Comparison of ENCODE assay signal across 8 cellular contexts in genomic region chr1:85577421-85578320, GRCh38. TPM values are rescaled to one million over a fixed set of nuclear protein-coding genes. Genes with fewer than 3 reads are reported as not detected.
DNase-seq lines count a peak whose midpoint lies in the region; ATAC-seq and TF ChIP-seq lines count a peak whose summit lies in the region.

No MANE protein-coding gene starts in this region.

- DNase-seq in A172 (ENCODE audit: low spot score): peak; percentile 56
- no peak for DNase-seq in WERI-Rb-1
- peak; percentile 66 for DNase-seq in fibroblast of the conjunctiva (ENCODE audit: low read depth)
- DNase-seq in osteoblast (ENCODE audit: insufficient read length, low spot score, missing footprints): peak; percentile 87
- DNase-seq in NCI-H146 treated with DMSO at 0.1 percent for 48 hours (lab: John Stamatoyannopoulos, UW; ENCODE audit: unreplicated experiment): no peak
- no peak for DNase-seq in Karpas-422

- H3K79me2 ChIP-seq in osteoblast (ENCODE audit: insufficient read depth, low read length) (peaks cover 71% of the 10 kb centered on the region), Karpas-422 (ENCODE audit: low read length) (no peaks in the 10 kb centered on the region)

- TF ChIP-seq CTCF in WERI-Rb-1 (IDR thresholded peaks at IDR 0.05; ENCODE audit: low read depth, low read length) (no peak), osteoblast (IDR thresholded peaks at IDR 0.05; ENCODE audit: extremely low read depth, low read depth, low read length) (no peak)

- H3K4me2 ChIP-seq in osteoblast (ENCODE audit: insufficient read depth, low read length) (peak overlapping the region; percentile 89), Karpas-422 (ENCODE audit: low read depth, low read length, poor library complexity, severe bottlenecking) (no peak overlapping the region)

- no peaks in the 10 kb centered on the region for H3K9me3 ChIP-seq in WERI-Rb-1 (ENCODE audit: severe bottlenecking)
- H3K9me3 ChIP-seq in osteoblast (ENCODE audit: low read depth, low read length): no peaks in the 10 kb centered on the region
- H3K9me3 ChIP-seq in Karpas-422 (ENCODE audit: low read length): no peaks in the 10 kb centered on the region

- H3K9me2 ChIP-seq in Karpas-422 (replicated peaks; ENCODE audit: insufficient read depth, low read length): no peaks in the 10 kb centered on the region

- H3K4me3 ChIP-seq in WERI-Rb-1 (ENCODE audit: low read depth, low read length): peak overlapping the region; percentile 67
- peak overlapping the region; percentile 88 for H3K4me3 ChIP-seq in osteoblast (ENCODE audit: insufficient read depth, low read length)
- H3K4me3 ChIP-seq in Karpas-422 (ENCODE audit: low read length): no peak overlapping the region

- H4K20me1 ChIP-seq in osteoblast (ENCODE audit: insufficient read depth, low read length): peaks cover 36% of the 10 kb centered on the region
- H4K20me1 ChIP-seq in Karpas-422 (ENCODE audit: insufficient read depth, low read depth, low read length): no peaks in the 10 kb centered on the region

- H3K4me1 ChIP-seq in osteoblast (ENCODE audit: insufficient read depth, low read length) (peaks cover 42% of the 10 kb centered on the region), Karpas-422 (ENCODE audit: low read length) (no peaks in the 10 kb centered on the region)

- ATAC-seq in GM18511 (IDR thresholded peaks at IDR 0.05; ENCODE audit: unreplicated experiment): peak; percentile 34
- peak; percentile 24 for ATAC-seq in HG03066 (IDR thresholded peaks at IDR 0.05; ENCODE audit: low read depth, unreplicated experiment)

- H3K27me3 ChIP-seq in WERI-Rb-1 (ENCODE audit: insufficient read depth, low read depth, severe bottlenecking) (no peaks in the 10 kb centered on the region), osteoblast (ENCODE audit: insufficient read depth, low read length) (no peaks in the 10 kb centered on the region), Karpas-422 (ENCODE audit: low read length) (no peaks in the 10 kb centered on the region)

- H3K36me3 ChIP-seq in WERI-Rb-1: no peaks in the 10 kb centered on the region
- peaks cover 45% of the 10 kb centered on the region for H3K36me3 ChIP-seq in osteoblast (ENCODE audit: insufficient read depth, low read length)
- H3K36me3 ChIP-seq in Karpas-422 (ENCODE audit: insufficient read depth, low read length): no peaks in the 10 kb centered on the region

- no peak overlapping the region for H3K9ac ChIP-seq in Karpas-422 (ENCODE audit: low read length)

- H2AFZ ChIP-seq in osteoblast (ENCODE audit: low read length) (no peak overlapping the region), Karpas-422 (ENCODE audit: low read length) (no peak overlapping the region)

- no peak overlapping the region for H3K27ac ChIP-seq in WERI-Rb-1
- H3K27ac ChIP-seq in osteoblast (ENCODE audit: low read depth, low read length): peak overlapping the region; percentile 99
- no peak overlapping the region for H3K27ac ChIP-seq in Karpas-422 (ENCODE audit: low read length)

RNA-seq across cellular contexts. Expression of gene CCN1, which starts 2.9 kb away (rescaled TPM):
- total RNA-seq in A172 (2014; rRNA removed; shearing (Covaris generic)): 23.5 and 23.9 TPM in 2 replicates
- 58.9 and 81.8 TPM in 2 replicates for total RNA-seq in osteoblast
- total RNA-seq in Karpas-422 (2014; rRNA removed; shearing (Covaris generic); ENCODE audit: low replicate concordance): 0.07 TPM in 1 of 2 replicates, not detected in the other

Comparison
In these comparisons a context has a peak if more than half of its experiments do, and no peak if none do; other contexts are left out.
1. DNase-seq: peak in A172 (single experiment), fibroblast of the conjunctiva (single experiment) and osteoblast (single experiment); none in WERI-Rb-1 (single experiment), NCI-H146 treated with DMSO at 0.1 percent for 48 hours (single experiment) and Karpas-422 (single experiment).
2. RNA of gene CCN1, which starts 2.9 kb away (total RNA-seq): 58.9 to 81.8 TPM in osteoblast and 23.5 to 23.9 TPM in A172; 0.07 TPM in Karpas-422; every median in the first group is over 10 times any median in the second.